1 cellular context compared by ENCODE assay signal in the genomic region with DNA sequence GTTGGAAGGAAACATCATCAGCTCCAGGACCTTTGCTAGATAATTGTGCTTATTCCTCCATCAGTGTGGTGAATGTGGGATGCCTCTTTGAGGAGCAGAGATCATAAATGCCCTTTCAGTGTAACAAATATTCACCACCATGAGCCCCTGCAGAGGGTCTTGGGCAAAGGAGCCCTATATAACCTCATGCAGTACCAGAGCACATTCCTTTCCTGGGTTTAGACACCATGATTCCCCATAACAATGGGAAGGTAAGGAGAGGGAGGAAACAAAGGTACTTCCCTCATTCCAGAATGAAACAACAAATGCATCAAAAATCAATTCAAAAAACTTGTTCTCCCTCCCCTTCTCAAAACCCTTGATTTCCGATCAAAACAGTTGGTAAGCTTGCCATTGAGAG.
TF ChIP-seq lines count a peak whose summit lies in the region.

No MANE protein-coding gene starts in this region.

TF ChIP-seq in WTC11, 78 proteins besides CTCF, POLR2A, EP300 and RAD21 (continued from another document):
- TF ChIP-seq ZBTB43 (CRISPR knock-in tag; IDR thresholded peaks at IDR 0.05) (no peak), IRF1 (CRISPR knock-in tag; IDR thresholded peaks at IDR 0.05) (no peak), SMAD4 (CRISPR knock-in tag; IDR thresholded peaks at IDR 0.05) (no peak)
- TF ChIP-seq, protein P1, sequence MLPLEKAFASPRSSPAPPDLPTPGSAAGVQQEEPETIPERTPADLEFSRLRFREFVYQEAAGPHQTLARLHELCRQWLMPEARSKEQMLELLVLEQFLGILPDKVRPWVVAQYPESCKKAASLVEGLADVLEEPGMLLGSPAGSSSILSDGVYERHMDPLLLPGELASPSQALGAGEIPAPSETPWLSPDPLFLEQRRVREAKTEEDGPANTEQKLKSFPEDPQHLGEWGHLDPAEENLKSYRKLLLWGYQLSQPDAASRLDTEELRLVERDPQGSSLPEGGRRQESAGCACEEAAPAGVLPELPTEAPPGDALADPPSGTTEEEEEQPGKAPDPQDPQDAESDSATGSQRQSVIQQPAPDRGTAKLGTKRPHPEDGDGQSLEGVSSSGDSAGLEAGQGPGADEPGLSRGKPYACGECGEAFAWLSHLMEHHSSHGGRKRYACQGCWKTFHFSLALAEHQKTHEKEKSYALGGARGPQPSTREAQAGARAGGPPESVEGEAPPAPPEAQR (CRISPR knock-in tag; IDR thresholded peaks at IDR 0.05) = no peak
- TF ChIP-seq, protein P2, sequence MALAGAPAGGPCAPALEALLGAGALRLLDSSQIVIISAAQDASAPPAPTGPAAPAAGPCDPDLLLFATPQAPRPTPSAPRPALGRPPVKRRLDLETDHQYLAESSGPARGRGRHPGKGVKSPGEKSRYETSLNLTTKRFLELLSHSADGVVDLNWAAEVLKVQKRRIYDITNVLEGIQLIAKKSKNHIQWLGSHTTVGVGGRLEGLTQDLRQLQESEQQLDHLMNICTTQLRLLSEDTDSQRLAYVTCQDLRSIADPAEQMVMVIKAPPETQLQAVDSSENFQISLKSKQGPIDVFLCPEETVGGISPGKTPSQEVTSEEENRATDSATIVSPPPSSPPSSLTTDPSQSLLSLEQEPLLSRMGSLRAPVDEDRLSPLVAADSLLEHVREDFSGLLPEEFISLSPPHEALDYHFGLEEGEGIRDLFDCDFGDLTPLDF (CRISPR knock-in tag; IDR thresholded peaks at IDR 0.05) = no peak
- TF ChIP-seq, protein P3, sequence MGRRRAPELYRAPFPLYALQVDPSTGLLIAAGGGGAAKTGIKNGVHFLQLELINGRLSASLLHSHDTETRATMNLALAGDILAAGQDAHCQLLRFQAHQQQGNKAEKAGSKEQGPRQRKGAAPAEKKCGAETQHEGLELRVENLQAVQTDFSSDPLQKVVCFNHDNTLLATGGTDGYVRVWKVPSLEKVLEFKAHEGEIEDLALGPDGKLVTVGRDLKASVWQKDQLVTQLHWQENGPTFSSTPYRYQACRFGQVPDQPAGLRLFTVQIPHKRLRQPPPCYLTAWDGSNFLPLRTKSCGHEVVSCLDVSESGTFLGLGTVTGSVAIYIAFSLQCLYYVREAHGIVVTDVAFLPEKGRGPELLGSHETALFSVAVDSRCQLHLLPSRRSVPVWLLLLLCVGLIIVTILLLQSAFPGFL (CRISPR knock-in tag; IDR thresholded peaks at IDR 0.05; ENCODE audit: borderline replicate concordance) = no peak
